In the genomic region with DNA sequence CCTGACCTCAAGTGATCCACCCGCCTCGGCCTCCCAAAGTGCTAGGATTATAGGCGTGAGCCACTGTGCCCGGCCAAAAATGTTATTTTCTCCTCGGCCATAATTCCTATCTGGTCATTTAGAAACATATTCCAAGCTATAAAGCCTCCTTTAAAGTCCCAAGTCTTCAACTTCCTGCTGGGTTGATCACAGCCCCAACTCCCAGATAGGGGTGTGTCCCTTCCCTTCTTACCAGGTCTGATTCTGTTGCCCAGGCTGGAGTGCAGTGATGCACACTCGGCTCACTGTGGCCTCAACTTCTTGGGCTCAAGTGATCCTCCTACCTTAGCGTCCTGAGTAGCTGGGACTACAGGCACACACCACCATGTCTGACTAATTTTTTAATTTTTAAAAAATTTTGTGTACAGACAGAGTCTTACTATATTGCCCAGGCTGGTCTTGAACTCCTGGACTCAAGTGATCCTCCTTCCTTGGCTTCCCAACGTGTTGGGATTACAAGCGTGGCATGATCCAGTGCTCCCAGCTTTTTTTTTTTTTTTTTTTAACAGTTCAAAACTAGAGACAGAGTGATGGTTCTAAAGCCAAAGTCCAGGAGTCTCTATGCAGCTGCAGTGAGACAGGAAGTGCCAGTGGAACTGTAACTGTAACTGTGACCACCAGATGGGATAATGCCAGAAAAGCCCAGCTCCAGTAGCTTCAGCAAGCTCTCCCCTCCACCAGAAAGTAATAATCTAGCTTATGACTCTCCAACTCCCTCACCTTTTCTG, we compare ENCODE assay signal across 16 cellular contexts. TPM values are rescaled to one million over a fixed set of nuclear protein-coding genes. Genes with fewer than 3 reads are reported as not detected.
DNase-seq lines count a peak whose midpoint lies in the region; ATAC-seq and TF ChIP-seq lines count a peak whose summit lies in the region.
"Had no signal": no experiment of that assay in that cellular context is flagged by ENCODE, and none has a peak within 500 bp of the region (broad histone marks: within the 10 kb centered on the region; RNA-seq: fewer than 3 reads in every experiment).

No MANE protein-coding gene starts in this region.

- H3K27ac ChIP-seq in caudate nucleus (ENCODE audit: low read depth, low read length) (peak overlapping the region; percentile 6), right atrium auricular region (no peak overlapping the region)
- H3K27ac ChIP-seq: parathyroid adenoma, vagina had no signal

- peaks cover 19% of the 10 kb centered on the region for H3K4me1 ChIP-seq in mucosa of descending colon (ENCODE audit: low read depth)
- H3K4me1 ChIP-seq in right atrium auricular region: no peaks in the 10 kb centered on the region
- H3K4me1 ChIP-seq: vagina had no signal

- intact Hi-C loops in mucosa of descending colon (cut with DNase I, micrococcal nuclease): no loop called here

- no peaks in the 10 kb centered on the region for H3K9me3 ChIP-seq in mucosa of descending colon
- no peaks in the 10 kb centered on the region for H3K9me3 ChIP-seq in right atrium auricular region
- H3K9me3 ChIP-seq: vagina had no signal

- DNase-seq in AML-193 (lab: John Stamatoyannopoulos, UW) (peak; percentile 53 to 61), Kasumi-1 (lab: John Stamatoyannopoulos, UW) (peak; percentile 31 to 54), caudate nucleus (lab: John Stamatoyannopoulos, UW) (no peak), mucosa of descending colon (peak in 1 of 3 donors; percentile 31), SW 1271 (lab: John Stamatoyannopoulos, UW) (no peak), right atrium auricular region (ENCODE audit: low spot score) (no peak)
- DNase-seq: activated CD4-positive, alpha-beta T cell treated with anti-CD3 and anti-CD28 coated beads, Interleukin-2, amount 50 U/mL, for 4 hours; cortex of kidney; kidney glomerular epithelial cell; NCI-H146; NCI-H345; SHP77 treated with DMSO at 0.1 percent for 48 hours had no signal

- H3K4me3 ChIP-seq in mucosa of descending colon (no peak overlapping the region), right atrium auricular region (no peak overlapping the region)
- H3K4me3 ChIP-seq: vagina had no signal

- H3K27me3 ChIP-seq in right atrium auricular region: no peaks in the 10 kb centered on the region
- H3K27me3 ChIP-seq: vagina had no signal

- TF ChIP-seq CTCF in mucosa of descending colon (IDR thresholded peaks at IDR 0.05) (no peak), right atrium auricular region (IDR thresholded peaks at IDR 0.05) (no peak)

- H3K36me3 ChIP-seq in mucosa of descending colon (ENCODE audit: low read depth) (no peaks in the 10 kb centered on the region), right atrium auricular region (peaks cover 36% of the 10 kb centered on the region)

- peak; percentile 71 for ATAC-seq in mucosa of descending colon
- no peak for ATAC-seq in GM18873 (IDR thresholded peaks at IDR 0.05; ENCODE audit: low FRiP score, unreplicated experiment)
- ATAC-seq in HG02885 (IDR thresholded peaks at IDR 0.05; ENCODE audit: poor library complexity, unreplicated experiment): no peak

RNA-seq across cellular contexts. Expression of gene PRKAR2A, which starts 8.2 kb away (rescaled TPM):
- total RNA-seq in mucosa of descending colon (10 to 100 TPM; 53.3 to 76.3 (median 55.6) TPM), right atrium auricular region (10 to 100 TPM; 26.8 to 28.5 TPM)

RNA-seq across cellular contexts. Expression of gene SLC25A20, which starts 42.8 kb away (rescaled TPM):
- total RNA-seq in mucosa of descending colon (10 to 100 TPM; 32.7 to 39.0 (median 36.9) TPM), right atrium auricular region (10 to 100 TPM; 58.8 to 67.7 TPM)

Comparison
In these comparisons a context has a peak if more than half of its experiments do, and no peak if none do; other contexts are left out.
1. DNase-seq: peak in AML-193 (2 of 2) and Kasumi-1 (2 of 2); none in caudate nucleus (0 of 61), SW 1271 (0 of 2) and right atrium auricular region (single experiment).